In genomic region chrX:38086451-38087215, GRCh38 we compare ENCODE assay signal across 16 cellular contexts.
DNase-seq lines count a peak whose midpoint lies in the region; FAIRE-seq and TF ChIP-seq lines count a peak whose summit lies in the region.
"Had no signal": no experiment of that assay in that cellular context is flagged by ENCODE, and none has a peak within 500 bp of the region (broad histone marks: within the 10 kb centered on the region; RNA-seq: fewer than 3 reads in every experiment).

No MANE protein-coding gene starts in this region.

- H3K27me3 ChIP-seq in fibroblast of lung (ENCODE audit: control insufficient read depth, insufficient read depth, low read length) (no peaks in the 10 kb centered on the region), small intestine (ENCODE audit: control insufficient read depth in 2 of 2, insufficient read depth in 2 of 2, low read length in 2 of 2) (no peaks in the 10 kb centered on the region), endodermal cell (ENCODE audit: control insufficient read depth, insufficient read depth, low read length, poor library complexity, severe bottlenecking) (no peaks in the 10 kb centered on the region)

- no peaks in the 10 kb centered on the region for H3K27me3 Mint-ChIP-seq in endodermal cell (ENCODE audit: insufficient read depth)

- H3K4me3 ChIP-seq in SK-N-MC: no peak overlapping the region
- H3K4me3 ChIP-seq in fibroblast of lung (replicated peaks in 1 of 4; ENCODE audit: control extremely low read depth in 1 of 4, insufficient read depth in 1 of 4, low read depth in 3 of 4, low read length in 4 of 4): no peak overlapping the region
- no peak overlapping the region for H3K4me3 ChIP-seq in small intestine (ENCODE audit: low read depth in 1 of 2, low read length in 2 of 2)
- no peak overlapping the region for H3K4me3 ChIP-seq in endodermal cell (ENCODE audit: low read length)
- H3K4me3 ChIP-seq: GM23248 had no signal

- H3K9me3 Mint-ChIP-seq in endodermal cell: peaks cover 33% of the 10 kb centered on the region
- H3K9me3 Mint-ChIP-seq: CD8-positive, alpha-beta T cell had no signal

- no peak overlapping the region for H3K27ac Mint-ChIP-seq in endodermal cell
- H3K27ac Mint-ChIP-seq: CD14-positive monocyte; CD8-positive, alpha-beta T cell had no signal

- no peaks in the 10 kb centered on the region for H3K4me1 Mint-ChIP-seq in endodermal cell
- H3K4me1 Mint-ChIP-seq: CD14-positive monocyte had no signal

- H3K36me3 Mint-ChIP-seq in endodermal cell (ENCODE audit: low read depth): no peaks in the 10 kb centered on the region
- H3K36me3 Mint-ChIP-seq: CD14-positive monocyte; CD8-positive, alpha-beta T cell had no signal

- 72 to 77% (median 76%) methylated on average over 4 of the region's 4 CpGs for WGBS in small intestine, 3 donors
- WGBS in endodermal cell (ENCODE audit: insufficient coverage in 1 of 2, insufficient read length in 1 of 2), 2 experiments: 94% methylated on average over 3 of the region's 4 CpGs; no CpG with 5 or more reads in 1 of the 2 experiments

- TF ChIP-seq CTCF in fibroblast of lung (conservative IDR thresholded peaks at IDR 0.05 in 1 of 2, IDR thresholded peaks at IDR 0.05 in 1 of 2; ENCODE audit: low read depth in 1 of 2, low read length in 2 of 2) (no peak), endodermal cell (conservative IDR thresholded peaks at IDR 0.05) (no peak)

- H3K9ac ChIP-seq in SK-N-MC (ENCODE audit: insufficient read length) (no peak overlapping the region), fibroblast of lung (ENCODE audit: insufficient read depth, low read length) (no peak overlapping the region), endodermal cell (ENCODE audit: extremely low read depth, low read length, poor library complexity, severe bottlenecking) (no peak overlapping the region)
- H3K9ac ChIP-seq: GM23248 had no signal

- no peak overlapping the region for H3K4me2 ChIP-seq in fibroblast of lung (ENCODE audit: extremely low read depth, insufficient read depth, low read length)

- H3K79me2 ChIP-seq in fibroblast of lung (ENCODE audit: control insufficient read depth, insufficient read depth, low read length): no peaks in the 10 kb centered on the region

- H3K4me3 Mint-ChIP-seq in endodermal cell: no peak overlapping the region
- H3K4me3 Mint-ChIP-seq: CD14-positive monocyte; CD8-positive, alpha-beta T cell had no signal

- intact Hi-C loops in cardiac septum (cut with DNase I): no loop called here

- no peak overlapping the region for H2AFZ ChIP-seq in fibroblast of lung (ENCODE audit: low read length)
- H2AFZ ChIP-seq: GM23248 had no signal

- H3K36me3 ChIP-seq in SK-N-MC (ENCODE audit: insufficient read depth, low read length) (no peaks in the 10 kb centered on the region), fibroblast of lung (ENCODE audit: control insufficient read depth, insufficient read depth, low read length) (no peaks in the 10 kb centered on the region), small intestine (ENCODE audit: control insufficient read depth in 2 of 2, insufficient read depth in 2 of 2, low read length in 2 of 2) (no peaks in the 10 kb centered on the region), endodermal cell (ENCODE audit: control insufficient read depth, insufficient read depth, low read length) (no peaks in the 10 kb centered on the region)

- no peaks in the 10 kb centered on the region for H4K20me1 ChIP-seq in fibroblast of lung (ENCODE audit: control insufficient read depth, extremely low read depth, insufficient read depth, low read length)

- DNase-seq in GM18507 (ENCODE audit: extremely low spot score, insufficient read length, low read depth) (no peak), SK-N-MC (ENCODE audit: low read depth, low spot score) (peak; percentile 8), fibroblast of lung (ENCODE audit: low read depth in 2 of 2) (peak; percentile 15 to 82), small intestine (no peak), endodermal cell (no peak), NCI-H446 treated with DMSO at 0.1 percent for 48 hours (lab: John Stamatoyannopoulos, UW) (no peak), cardiac septum (ENCODE audit: low spot score) (no peak), putamen (ENCODE audit: low spot score) (no peak)
- DNase-seq: CD8-positive, alpha-beta T cell; COR-L47; DND-41; GDM1; GM23248 had no signal

- FAIRE-seq in GM18507 (lab: Jason Lieb, UNC) (peak; percentile 48), small intestine (lab: Jason Lieb, UNC) (peak; percentile 33)
- FAIRE-seq: H54, HTR-8/SVneo had no signal

- no peaks in the 10 kb centered on the region for H3K9me3 ChIP-seq in SK-N-MC (ENCODE audit: low read depth, low read length)
- no peaks in the 10 kb centered on the region for H3K9me3 ChIP-seq in fibroblast of lung (ENCODE audit: control insufficient read depth, insufficient read depth, low read depth, low read length)
- no peaks in the 10 kb centered on the region for H3K9me3 ChIP-seq in small intestine (ENCODE audit: control insufficient read depth, low read depth)
- no peaks in the 10 kb centered on the region for H3K9me3 ChIP-seq in endodermal cell (ENCODE audit: control insufficient read depth, low read length)

- peak overlapping the region; percentile 28; the same call in 1 of the 2 replicates for H3K27ac ChIP-seq in SK-N-MC
- no peak overlapping the region for H3K27ac ChIP-seq in fibroblast of lung (ENCODE audit: insufficient read depth, low read length)
- H3K27ac ChIP-seq in small intestine (ENCODE audit: low read depth in 1 of 2, low read length in 1 of 2): no peak overlapping the region
- H3K27ac ChIP-seq in endodermal cell (ENCODE audit: low read depth, low read length): no peak overlapping the region
- H3K27ac ChIP-seq: GM23248 had no signal

- H3K4me1 ChIP-seq in fibroblast of lung (ENCODE audit: control insufficient read depth, extremely low read depth, insufficient read depth, low read length) (no peaks in the 10 kb centered on the region), small intestine (ENCODE audit: control insufficient read depth in 2 of 2, insufficient read depth in 1 of 2, low read depth in 1 of 2, low read length in 1 of 2) (no peaks in the 10 kb centered on the region), endodermal cell (ENCODE audit: control insufficient read depth, insufficient read depth, low read length) (no peaks in the 10 kb centered on the region)

Comparison
In these comparisons a context has a peak if more than half of its experiments do, and no peak if none do; other contexts are left out.
1. DNase-seq: peak in SK-N-MC (single experiment) and fibroblast of lung (2 of 2); none in GM18507 (single experiment), small intestine (single experiment), endodermal cell (single experiment), NCI-H446 treated with DMSO at 0.1 percent for 48 hours (single experiment), cardiac septum (single experiment) and putamen (single experiment).